ENCODE assay signal across 11 cellular contexts in genomic region chr3:174882789-174883188, GRCh38.
"Had no signal": no experiment of that assay in that cellular context is flagged by ENCODE, and none has a peak within 500 bp of the region (broad histone marks: within the 10 kb centered on the region; RNA-seq: fewer than 3 reads in every experiment).

No MANE protein-coding gene starts in this region.

- H3K36me3 ChIP-seq: HAP-1 had no signal

- H3K27ac ChIP-seq: GM23248 had no signal

- DNase-seq: GM23248, GOT3, H7, H9, HCEC 1CT, HFFc6 had no signal

- H3K4me1 ChIP-seq: HAP-1 had no signal

- H3K4me2 ChIP-seq: GM23338 had no signal

- H3K9ac ChIP-seq: GM23248 had no signal

- ATAC-seq: GM23338, HCT116 had no signal

- H2AFZ ChIP-seq: GM23248, GM23338 had no signal

- FAIRE-seq: H1, H54 had no signal

- H3K9me3 ChIP-seq: HAP-1 had no signal

- H3K4me3 ChIP-seq: GM23248, GM23338, HAP-1 had no signal
